Comparison of ENCODE assay signal across 9 cellular contexts in the genomic region with DNA sequence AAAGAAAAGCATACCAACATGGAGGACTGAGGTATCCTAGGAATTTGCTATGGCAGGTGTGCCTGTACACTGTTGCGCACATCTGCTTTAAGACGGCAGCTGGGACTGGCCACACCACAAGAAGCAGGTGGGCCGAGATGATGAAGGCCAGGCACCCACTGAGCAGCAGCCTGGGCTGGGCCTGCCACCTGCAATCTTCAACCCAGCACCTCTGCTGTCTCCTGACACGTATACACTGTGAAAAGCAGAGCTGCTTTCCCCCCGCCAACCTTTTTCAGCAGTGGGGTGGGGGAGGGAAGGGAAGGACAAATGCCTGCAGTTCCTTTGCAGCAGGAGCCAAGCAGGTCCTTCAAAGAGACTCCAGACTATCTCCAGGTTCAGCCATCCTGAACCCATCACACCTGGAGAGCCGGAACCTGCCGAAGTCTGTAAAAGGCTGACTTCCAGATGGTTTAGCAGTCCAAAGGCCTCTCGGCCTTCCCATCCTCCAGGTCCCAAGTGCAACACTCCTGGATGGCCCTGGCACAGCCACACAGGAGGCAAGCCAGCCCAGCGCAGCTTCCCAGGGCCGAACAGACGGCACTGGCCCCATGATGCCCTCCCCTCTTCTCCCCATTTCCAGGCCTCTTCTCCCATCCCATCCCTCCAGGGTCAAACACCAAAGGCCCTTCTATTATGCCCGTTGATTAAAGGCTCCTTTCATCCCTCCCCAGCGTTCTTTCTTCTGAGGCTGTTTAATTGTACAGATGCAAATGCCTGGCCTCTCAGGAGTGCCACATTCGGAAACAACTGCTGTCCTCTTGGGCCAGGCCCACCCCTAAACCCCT. TPM values are rescaled to one million over a fixed set of nuclear protein-coding genes. Genes with fewer than 3 reads are reported as not detected.
DNase-seq lines count a peak whose midpoint lies in the region; ATAC-seq and TF ChIP-seq lines count a peak whose summit lies in the region.
"Had no signal": no experiment of that assay in that cellular context is flagged by ENCODE, and none has a peak within 500 bp of the region (broad histone marks: within the 10 kb centered on the region; RNA-seq: fewer than 3 reads in every experiment).

No MANE protein-coding gene starts in this region.

- H3K4me1 ChIP-seq in HUES48 (ENCODE audit: control insufficient read depth, insufficient read depth, low read length): peaks cover 32% of the 10 kb centered on the region
- H3K4me1 ChIP-seq in lower lobe of right lung: peaks cover 50% of the 10 kb centered on the region
- H3K4me1 ChIP-seq in subcutaneous abdominal adipose tissue (ENCODE audit: control insufficient read depth in 5 of 5, insufficient read depth in 5 of 5, low read length in 5 of 5): peaks cover 9 to 32% (median 29%) of the 10 kb centered on the region in 5 donors

- no peak for TF ChIP-seq CTCF in coronary artery (IDR thresholded peaks at IDR 0.05)
- TF ChIP-seq CTCF in lower lobe of right lung (IDR thresholded peaks at IDR 0.05): no peak
- TF ChIP-seq CTCF in WERI-Rb-1 (IDR thresholded peaks at IDR 0.05; ENCODE audit: low read depth, low read length): no peak
- TF ChIP-seq CTCF in CD14-positive monocyte (IDR thresholded peaks at IDR 0.05): no peak

- no peak for ATAC-seq in lower lobe of right lung
- ATAC-seq: activated T-cell treated with anti-CD3 and anti-CD28 coated beads, Interleukin-2, amount 50 U/mL, for 72 hours had no signal

- no peaks in the 10 kb centered on the region for H3K9me3 ChIP-seq in HUES48 (ENCODE audit: control insufficient read depth, insufficient read depth, low read length)
- H3K9me3 ChIP-seq in lower lobe of right lung: no peaks in the 10 kb centered on the region
- no peaks in the 10 kb centered on the region for H3K9me3 ChIP-seq in subcutaneous abdominal adipose tissue (ENCODE audit: control insufficient read depth in 5 of 5, low read length in 5 of 5)
- H3K9me3 ChIP-seq in WERI-Rb-1 (ENCODE audit: severe bottlenecking): no peaks in the 10 kb centered on the region

- H3K9ac ChIP-seq in HUES48 (ENCODE audit: low read depth, low read length): no peak overlapping the region
- H3K9ac ChIP-seq in subcutaneous abdominal adipose tissue (ENCODE audit: low read length in 5 of 5): peak overlapping the region in 3 of 5 donors; percentile 20 to 55 (median 31)

- intact Hi-C loops in lower lobe of right lung (cut with DNase I): no loop called here
- intact Hi-C loops in CD14-positive monocyte (cut with micrococcal nuclease): no loop called here

- H3K4me3 ChIP-seq in HUES48 (ENCODE audit: low read depth, low read length): no peak overlapping the region
- H3K4me3 ChIP-seq in coronary artery: no peak overlapping the region
- no peak overlapping the region for H3K4me3 ChIP-seq in lower lobe of right lung
- H3K4me3 ChIP-seq in subcutaneous abdominal adipose tissue (ENCODE audit: low read depth in 1 of 5, low read length in 5 of 5): no peak overlapping the region
- no peak overlapping the region for H3K4me3 ChIP-seq in WERI-Rb-1 (ENCODE audit: low read depth, low read length)

- H3K27ac Mint-ChIP-seq in CD14-positive monocyte: no peak overlapping the region
- H3K27ac Mint-ChIP-seq: activated T-cell treated with anti-CD3 and anti-CD28 coated beads, Interleukin-2, amount 50 U/mL, for 72 hours had no signal

- H3K4me1 Mint-ChIP-seq in CD14-positive monocyte: no peaks in the 10 kb centered on the region

- H3K27me3 ChIP-seq in HUES48 (ENCODE audit: control insufficient read depth, insufficient read depth, low read length) (no peaks in the 10 kb centered on the region), lower lobe of right lung (ENCODE audit: low read depth) (no peaks in the 10 kb centered on the region), subcutaneous abdominal adipose tissue (ENCODE audit: control insufficient read depth in 5 of 5, insufficient read depth in 4 of 5, low read length in 5 of 5) (no peaks in the 10 kb centered on the region), WERI-Rb-1 (ENCODE audit: insufficient read depth, low read depth, severe bottlenecking) (no peaks in the 10 kb centered on the region)

- H3K36me3 ChIP-seq in HUES48 (ENCODE audit: control insufficient read depth, insufficient read depth, low read length) (peaks cover 63% of the 10 kb centered on the region), lower lobe of right lung (peaks cover 67% of the 10 kb centered on the region), subcutaneous abdominal adipose tissue (ENCODE audit: control insufficient read depth in 5 of 5, insufficient read depth in 5 of 5, low read length in 5 of 5) (peaks cover 7 to 45% (median 29%) of the 10 kb centered on the region in 5 donors), WERI-Rb-1 (peaks cover 65% of the 10 kb centered on the region)

- peaks cover 0 to 11% (median 3%) of the 10 kb centered on the region in 7 donors for H3K9me3 Mint-ChIP-seq in CD14-positive monocyte
- H3K9me3 Mint-ChIP-seq: activated T-cell treated with anti-CD3 and anti-CD28 coated beads, Interleukin-2, amount 50 U/mL, for 72 hours had no signal

- peak; percentile 64 for DNase-seq in coronary artery (ENCODE audit: low spot score)
- no peak for DNase-seq in lower lobe of right lung
- no peak for DNase-seq in WERI-Rb-1
- DNase-seq in UCSD-AML1 (lab: John Stamatoyannopoulos, UW; ENCODE audit: unreplicated experiment): no peak
- no peak for DNase-seq in CD14-positive monocyte (ENCODE audit: low spot score)
- DNase-seq: activated T-cell treated with anti-CD3 and anti-CD28 coated beads, Interleukin-2, amount 50 U/mL, for 72 hours; NCI-H1694 had no signal

- no peaks in the 10 kb centered on the region for H3K36me3 Mint-ChIP-seq in CD14-positive monocyte

- no peak overlapping the region for H3K4me3 Mint-ChIP-seq in CD14-positive monocyte
- H3K4me3 Mint-ChIP-seq: activated T-cell treated with anti-CD3 and anti-CD28 coated beads, Interleukin-2, amount 50 U/mL, for 72 hours had no signal

- H3K27ac ChIP-seq in HUES48 (ENCODE audit: low read depth, low read length) (peak overlapping the region; percentile 71), coronary artery (peak overlapping the region; percentile 44 to 87), lower lobe of right lung (peak overlapping the region; percentile 71), subcutaneous abdominal adipose tissue (ENCODE audit: low read depth, low read length) (peak overlapping the region; percentile 91), WERI-Rb-1 (no peak overlapping the region)

- H3K27me3 Mint-ChIP-seq in CD14-positive monocyte (ENCODE audit: low read depth in 3 of 3): peaks cover 2 to 5% (median 4%) of the 10 kb centered on the region in 3 donors

RNA-seq across cellular contexts. Expression of a gene that starts 31.1 kb away (rescaled TPM):
- 53.4 TPM for total RNA-seq in lower lobe of right lung
- polyA plus RNA-seq in CD14-positive monocyte: under 1 TPM in 1 of 2 donors, not detected in 1; 0.10 TPM
